Comparison of ENCODE assay signal across 24 cellular contexts in genomic region chr15:53843869-53844569, GRCh38.
DNase-seq lines count a peak whose midpoint lies in the region; FAIRE-seq and TF ChIP-seq lines count a peak whose summit lies in the region.
"Had no signal": no experiment of that assay in that cellular context is flagged by ENCODE, and none has a peak within 500 bp of the region (broad histone marks: within the 10 kb centered on the region; RNA-seq: fewer than 3 reads in every experiment).

No MANE protein-coding gene starts in this region.

- no peak overlapping the region for H3K4me3 ChIP-seq in small intestine (ENCODE audit: low read depth in 1 of 2, low read length in 2 of 2)
- no peak overlapping the region for H3K4me3 ChIP-seq in Karpas-422 (ENCODE audit: low read length)
- no peak overlapping the region for H3K4me3 ChIP-seq in spleen
- H3K4me3 ChIP-seq: BLaER1 treated with 17β-estradiol and CSF1 and Interleukin-3, amounts not matched to agents 10 nM and 100 nM; GM23338; K562 had no signal

- 31 to 55% (median 43%) methylated on average over 3 of the region's 3 CpGs for WGBS in small intestine, 3 donors
- 51 to 57% (median 54%) methylated on average over 3 of the region's 3 CpGs for WGBS in spleen, 5 donors

- TF ChIP-seq CTCF in spleen (IDR thresholded peaks at IDR 0.05 in 8 of 11, conservative IDR thresholded peaks at IDR 0.05 in 3 of 11), result no peak

- H4K20me1 ChIP-seq in Karpas-422 (ENCODE audit: insufficient read depth, low read depth, low read length), result no peaks in the 10 kb centered on the region
- H4K20me1 ChIP-seq: BLaER1 treated with 17β-estradiol and CSF1 and Interleukin-3, amounts not matched to agents 10 nM and 100 nM had no signal

- H3K27me3 ChIP-seq in small intestine (ENCODE audit: control insufficient read depth in 2 of 2, insufficient read depth in 2 of 2, low read length in 2 of 2) (no peaks in the 10 kb centered on the region), Karpas-422 (ENCODE audit: low read length) (no peaks in the 10 kb centered on the region), spleen (replicated peaks in 1 of 7) (no peaks in the 10 kb centered on the region)
- H3K27me3 ChIP-seq: BLaER1 treated with 17β-estradiol and CSF1 and Interleukin-3, amounts not matched to agents 10 nM and 100 nM had no signal

- no peak for FAIRE-seq in GM12891 (lab: Jason Lieb, UNC)
- FAIRE-seq in small intestine (lab: Jason Lieb, UNC), result no peak
- FAIRE-seq: D721Med, GM12892, GM18507, K562 had no signal

- DNase-seq in GM12891 (ENCODE audit: insufficient read length, low spot score), result no peak
- peak; percentile 44 for DNase-seq in OCI-M1 (lab: John Stamatoyannopoulos, UW)
- peak; percentile 10 for DNase-seq in kidney glomerular epithelial cell (lab: John Stamatoyannopoulos, UW)
- peak; percentile 17 for DNase-seq in small intestine
- DNase-seq in inferior parietal cortex (ENCODE audit: extremely low spot score), result no peak
- no peak for DNase-seq in Karpas-422
- no peak for DNase-seq in spleen
- DNase-seq: CD8-positive, alpha-beta T cell; HCEC 1CT; NCI-H1048; NCI-H1436; NCI-H2029; NCI-H2171 treated with DMSO at 0.1 percent for 48 hours; NCI-H510A treated with DMSO at 0.1 percent for 48 hours; NCI-H774; PC-3; SIG-M5 had no signal

- TF ChIP-seq POLR2A in GM12891 (IDR thresholded peaks at IDR 0.05; ENCODE audit: low read depth, low read length) (no peak), spleen (IDR thresholded peaks at IDR 0.05) (no peak)

- no peak overlapping the region for H3K9ac ChIP-seq in Karpas-422 (ENCODE audit: low read length)
- H3K9ac ChIP-seq: BLaER1 treated with 17β-estradiol and CSF1 and Interleukin-3, amounts not matched to agents 10 nM and 100 nM had no signal

- intact Hi-C loops in spleen (cut with DNase I; ENCODE audit: low total_unique reads), result no loop called here

- no peaks in the 10 kb centered on the region for H3K79me2 ChIP-seq in Karpas-422 (ENCODE audit: low read length)

- H3K9me3 ChIP-seq in small intestine (ENCODE audit: control insufficient read depth, low read depth), result no peaks in the 10 kb centered on the region
- H3K9me3 ChIP-seq in Karpas-422 (ENCODE audit: low read length), result no peaks in the 10 kb centered on the region
- H3K9me3 ChIP-seq in spleen, result peaks cover 0 to 5% (median 0%) of the 10 kb centered on the region in 8 donors
- H3K9me3 ChIP-seq: BLaER1 treated with 17β-estradiol and CSF1 and Interleukin-3, amounts not matched to agents 10 nM and 100 nM had no signal

- H3K27ac ChIP-seq in small intestine (ENCODE audit: low read depth in 1 of 2, low read length in 1 of 2) (no peak overlapping the region), Karpas-422 (ENCODE audit: low read length) (no peak overlapping the region), spleen (no peak overlapping the region)
- H3K27ac ChIP-seq: BLaER1 treated with 17β-estradiol and CSF1 and Interleukin-3, amounts not matched to agents 10 nM and 100 nM; RWPE1 had no signal

- H3K36me3 ChIP-seq in small intestine (ENCODE audit: control insufficient read depth in 2 of 2, insufficient read depth in 2 of 2, low read length in 2 of 2) (no peaks in the 10 kb centered on the region), Karpas-422 (ENCODE audit: insufficient read depth, low read length) (no peaks in the 10 kb centered on the region), spleen (no peaks in the 10 kb centered on the region)
- H3K36me3 ChIP-seq: BLaER1 treated with 17β-estradiol and CSF1 and Interleukin-3, amounts not matched to agents 10 nM and 100 nM had no signal

- H3K9me2 ChIP-seq in Karpas-422 (replicated peaks; ENCODE audit: insufficient read depth, low read length), result no peaks in the 10 kb centered on the region

- no peak overlapping the region for H3K4me2 ChIP-seq in Karpas-422 (ENCODE audit: low read depth, low read length, poor library complexity, severe bottlenecking)
- H3K4me2 ChIP-seq: GM23338 had no signal

- H2AFZ ChIP-seq in Karpas-422 (ENCODE audit: low read length), result no peak overlapping the region
- H2AFZ ChIP-seq: GM23338 had no signal

- H3K4me1 ChIP-seq in small intestine (ENCODE audit: control insufficient read depth in 2 of 2, insufficient read depth in 1 of 2, low read depth in 1 of 2, low read length in 1 of 2) (no peaks in the 10 kb centered on the region), Karpas-422 (ENCODE audit: low read length) (no peaks in the 10 kb centered on the region), spleen (no peaks in the 10 kb centered on the region)

TF ChIP-seq in GM12891, 5 proteins besides CTCF, POLR2A, EP300 and RAD21:
- TF ChIP-seq TAF1 (IDR thresholded peaks at IDR 0.05; ENCODE audit: low read depth, low read length), result no peak
- no peak for TF ChIP-seq POLR2AphosphoS5 (IDR thresholded peaks at IDR 0.05; ENCODE audit: low read depth, low read length)
- no peak for TF ChIP-seq PAX5 (IDR thresholded peaks at IDR 0.05; ENCODE audit: insufficient read depth, low read length, severe bottlenecking)
- peak; percentile 18; the same call in 1 of the 2 replicates for TF ChIP-seq SPI1 (IDR thresholded peaks at IDR 0.05; ENCODE audit: low read depth, low read length)
- TF ChIP-seq POU2F2 (IDR thresholded peaks at IDR 0.05; ENCODE audit: low read depth, low read length), result no peak

Comparison
In these comparisons a context has a peak if more than half of its experiments do, and no peak if none do; other contexts are left out.
1. DNase-seq: peak in OCI-M1 (single experiment), kidney glomerular epithelial cell (single experiment) and small intestine (single experiment); none in GM12891 (single experiment), inferior parietal cortex (single experiment), Karpas-422 (single experiment) and spleen (single experiment).